In genomic region chr14:22553861-22554705, GRCh38 we compare ENCODE assay signal across 8 cellular contexts. TPM values are rescaled to one million over a fixed set of nuclear protein-coding genes. Genes with fewer than 3 reads are reported as not detected.
DNase-seq lines count a peak whose midpoint lies in the region; ATAC-seq, FAIRE-seq and TF ChIP-seq lines count a peak whose summit lies in the region.
"Not testable (repeated sequence)": the region's sequence is repeated elsewhere in the genome, so short reads cannot be mapped to it uniquely, and the experiment has no call there.

No MANE protein-coding gene starts in this region.

- not testable (repeated sequence) for H3K27me3 Mint-ChIP-seq in activated CD4-positive, alpha-beta T cell treated with anti-CD3 and anti-CD28 coated beads, Interleukin-2, amount 10 ng/mL, durations not matched to agents 7 days and 5 days; activated T-cell treated with anti-CD3 and anti-CD28 coated beads, Interleukin-2, amount 50 U/mL, for 72 hours (ENCODE audit: low read depth); activated naive CD8-positive, alpha-beta T cell treated with anti-CD3 and anti-CD28 coated beads, Interleukin-2, amount 50 U/mL, for 24 hours; stimulated activated naive CD8-positive, alpha-beta T cell treated with anti-CD3 and anti-CD28 coated beads, Interleukin-15, amount 100 ng/mL, for 72 hours

- H3K36me3 Mint-ChIP-seq in activated CD4-positive, alpha-beta T cell treated with anti-CD3 and anti-CD28 coated beads, Interleukin-2, amount 10 ng/mL, durations not matched to agents 7 days and 5 days (ENCODE audit: low read depth), result peaks cover 61% of the 10 kb centered on the region
- H3K36me3 Mint-ChIP-seq in activated T-cell treated with anti-CD3 and anti-CD28 coated beads, Interleukin-2, amount 50 U/mL, for 72 hours (ENCODE audit: insufficient read depth in 2 of 2), result peaks cover 26 to 30% of the 10 kb centered on the region in 2 donors
- peaks cover 56% of the 10 kb centered on the region for H3K36me3 Mint-ChIP-seq in activated naive CD8-positive, alpha-beta T cell treated with anti-CD3 and anti-CD28 coated beads, Interleukin-2, amount 50 U/mL, for 24 hours (ENCODE audit: low read depth)

- H3K9ac ChIP-seq in HepG2 (ENCODE audit: insufficient read depth, low read depth, low read length), result not testable (repeated sequence)

- H2AFZ ChIP-seq in HepG2 (ENCODE audit: low read length); osteoblast (ENCODE audit: low read length): not testable (repeated sequence)

- not testable (repeated sequence) for H3K79me2 ChIP-seq in DOHH2 (ENCODE audit: control insufficient read depth, low read length); HepG2 (ENCODE audit: insufficient read depth, low read length); osteoblast (ENCODE audit: insufficient read depth, low read length)

- not testable (repeated sequence) for H4K20me1 ChIP-seq in DOHH2 (ENCODE audit: control insufficient read depth, insufficient read depth, low read depth, low read length); HepG2 (ENCODE audit: insufficient read depth, low read length); osteoblast (ENCODE audit: insufficient read depth, low read length)

- H3K4me3 ChIP-seq in DOHH2 (ENCODE audit: low read length); Peyer's patch; HepG2 (replicated peaks in 1 of 3; ENCODE audit: insufficient read depth in 1 of 3, low read depth in 2 of 3, low read length in 3 of 3); osteoblast (ENCODE audit: insufficient read depth, low read length): not testable (repeated sequence)

- H3K9me3 ChIP-seq in DOHH2 (ENCODE audit: control insufficient read depth, insufficient read depth, low read length); Peyer's patch; HepG2 (ENCODE audit: low read length); osteoblast (ENCODE audit: low read depth, low read length): not testable (repeated sequence)

- not testable (repeated sequence) for H3K9me3 Mint-ChIP-seq in activated CD4-positive, alpha-beta T cell treated with anti-CD3 and anti-CD28 coated beads, Interleukin-2, amount 10 ng/mL, durations not matched to agents 7 days and 5 days; activated T-cell treated with anti-CD3 and anti-CD28 coated beads, Interleukin-2, amount 50 U/mL, for 72 hours; activated naive CD8-positive, alpha-beta T cell treated with anti-CD3 and anti-CD28 coated beads, Interleukin-2, amount 50 U/mL, for 24 hours; stimulated activated naive CD8-positive, alpha-beta T cell treated with anti-CD3 and anti-CD28 coated beads, Interleukin-15, amount 100 ng/mL, for 72 hours

- WGBS in HepG2 (ENCODE audit: low lambda C conversion rate), result 41% methylated on average over 14 of the region's 19 CpGs

- not testable (repeated sequence) for TF ChIP-seq EP300 in HepG2 (IDR thresholded peaks at IDR 0.05; ENCODE audit: low read depth in 2 of 2, low read length in 2 of 2); HepG2 (CRISPR knock-in tag; IDR thresholded peaks at IDR 0.05; ENCODE audit: borderline replicate concordance)

- H3K27ac ChIP-seq in DOHH2 (ENCODE audit: low read depth, low read length) (peak overlapping the region; percentile 99), Peyer's patch (peak overlapping the region; percentile 57 to 90 (median 86))
- not testable (repeated sequence) for H3K27ac ChIP-seq in HepG2 (ENCODE audit: extremely low read length, insufficient read depth, low read length); osteoblast (ENCODE audit: low read depth, low read length)

- not testable (repeated sequence) for H3K9me2 ChIP-seq in DOHH2 (replicated peaks; ENCODE audit: control insufficient read depth, low read length)

- CTCF ChIA-PET in activated CD4-positive, alpha-beta T cell treated with anti-CD3 and anti-CD28 coated beads, Interleukin-2, amount 10 ng/mL, durations not matched to agents 7 days and 5 days (lab: Charles Lee), result interaction anchor here (1.8 to 8.7 kb wide), 4 partner anchors 7 to 23 kb away, joined by 4 to 335 read pairs (median 48); no protein-coding TSS in a partner anchor
- CTCF ChIA-PET in HepG2 (lab: Yijun Ruan, JAX; ENCODE audit: low intra/inter-chr PET ratio, low total read pairs), result interaction anchor here (1.5 to 7.7 kb wide), 2 partner anchors 98 to 299 kb away, joined by 5 to 175 read pairs; no protein-coding TSS in a partner anchor

- H3K4me3 Mint-ChIP-seq in activated CD4-positive, alpha-beta T cell treated with anti-CD3 and anti-CD28 coated beads, Interleukin-2, amount 10 ng/mL, durations not matched to agents 7 days and 5 days, result peak overlapping the region; percentile 75
- peak overlapping the region; percentile 91 to 94 for H3K4me3 Mint-ChIP-seq in activated T-cell treated with anti-CD3 and anti-CD28 coated beads, Interleukin-2, amount 50 U/mL, for 72 hours
- peak overlapping the region; percentile 86 for H3K4me3 Mint-ChIP-seq in activated naive CD8-positive, alpha-beta T cell treated with anti-CD3 and anti-CD28 coated beads, Interleukin-2, amount 50 U/mL, for 24 hours
- H3K4me3 Mint-ChIP-seq in stimulated activated naive CD8-positive, alpha-beta T cell treated with anti-CD3 and anti-CD28 coated beads, Interleukin-15, amount 100 ng/mL, for 72 hours, result peak overlapping the region; percentile 70 to 92

- H3K27me3 ChIP-seq in DOHH2 (ENCODE audit: control insufficient read depth, low read length); Peyer's patch; osteoblast (ENCODE audit: insufficient read depth, low read length): not testable (repeated sequence)
- H3K27me3 ChIP-seq in HepG2 (ENCODE audit: control insufficient read depth in 1 of 2, insufficient read depth in 2 of 2, low read length in 2 of 2), result peaks cover 9 to 68% of the 10 kb centered on the region in 2 experiments; a peak in 4 of 5 replicates

- not testable (repeated sequence) for TF ChIP-seq POLR2A in Peyer's patch (IDR thresholded peaks at IDR 0.05); HepG2 (IDR thresholded peaks at IDR 0.05; ENCODE audit: insufficient read depth in 1 of 2, low read depth in 2 of 2, low read length in 2 of 2)

- H3K27ac Mint-ChIP-seq in activated CD4-positive, alpha-beta T cell treated with anti-CD3 and anti-CD28 coated beads, Interleukin-2, amount 10 ng/mL, durations not matched to agents 7 days and 5 days, result peak overlapping the region; percentile 94
- peak overlapping the region; percentile 100 for H3K27ac Mint-ChIP-seq in activated T-cell treated with anti-CD3 and anti-CD28 coated beads, Interleukin-2, amount 50 U/mL, for 72 hours
- H3K27ac Mint-ChIP-seq in activated naive CD8-positive, alpha-beta T cell treated with anti-CD3 and anti-CD28 coated beads, Interleukin-2, amount 50 U/mL, for 24 hours, result peak overlapping the region; percentile 99
- peak overlapping the region; percentile 93 to 100 for H3K27ac Mint-ChIP-seq in stimulated activated naive CD8-positive, alpha-beta T cell treated with anti-CD3 and anti-CD28 coated beads, Interleukin-15, amount 100 ng/mL, for 72 hours

- not testable (repeated sequence) for TF ChIP-seq CTCF in DOHH2 (IDR thresholded peaks at IDR 0.05; ENCODE audit: low read depth, low read length, poor library complexity, severe bottlenecking); Peyer's patch (IDR thresholded peaks at IDR 0.05); HepG2 (CRISPR knock-in tag; IDR thresholded peaks at IDR 0.05); osteoblast (IDR thresholded peaks at IDR 0.05; ENCODE audit: extremely low read depth, low read depth, low read length)

- peaks cover 24% of the 10 kb centered on the region for H3F3A ChIP-seq in DOHH2 (ENCODE audit: control insufficient read depth, insufficient read depth)

- peaks cover 87% of the 10 kb centered on the region for H3K4me1 Mint-ChIP-seq in activated CD4-positive, alpha-beta T cell treated with anti-CD3 and anti-CD28 coated beads, Interleukin-2, amount 10 ng/mL, durations not matched to agents 7 days and 5 days
- peaks cover 94% of the 10 kb centered on the region for H3K4me1 Mint-ChIP-seq in activated T-cell treated with anti-CD3 and anti-CD28 coated beads, Interleukin-2, amount 50 U/mL, for 72 hours (ENCODE audit: low read depth)
- H3K4me1 Mint-ChIP-seq in activated naive CD8-positive, alpha-beta T cell treated with anti-CD3 and anti-CD28 coated beads, Interleukin-2, amount 50 U/mL, for 24 hours, result peaks cover 95% of the 10 kb centered on the region
- H3K4me1 Mint-ChIP-seq in stimulated activated naive CD8-positive, alpha-beta T cell treated with anti-CD3 and anti-CD28 coated beads, Interleukin-15, amount 100 ng/mL, for 72 hours, result peaks cover 98% of the 10 kb centered on the region

- POLR2A ChIA-PET in activated CD4-positive, alpha-beta T cell treated with anti-CD3 and anti-CD28 coated beads, Interleukin-2, amount 10 ng/mL, durations not matched to agents 7 days and 5 days (lab: Charles Lee); HepG2 (lab: Yijun Ruan, JAX): not testable (repeated sequence)

- in situ Hi-C loops in HepG2 (cut with HindIII; ENCODE audit: extremely low pct_ligation_motif_present, low pct_unique_long_range_greater_than_20kb), result not testable (repeated sequence)

- not testable (repeated sequence) for TF ChIP-seq RAD21 in HepG2 (CRISPR knock-in tag; IDR thresholded peaks at IDR 0.05)

- intact Hi-C loops in HepG2 (cut with micrococcal nuclease; ENCODE audit: unreplicated experiment), result not testable (repeated sequence)

- not testable (repeated sequence) for FAIRE-seq in HepG2 (lab: Jason Lieb, UNC)

- DNase-seq in Peyer's patch; activated naive CD8-positive, alpha-beta T cell treated with anti-CD3 and anti-CD28 coated beads, Interleukin-2, amount 50 U/mL, for 24 hours; HepG2 (ENCODE audit: low spot score): not testable (repeated sequence)
- peak; percentile 31 for DNase-seq in activated CD4-positive, alpha-beta T cell treated with anti-CD3 and anti-CD28 coated beads, Interleukin-2, amount 10 ng/mL, durations not matched to agents 7 days and 5 days
- peak in 1 of 2 donors; percentile 57 for DNase-seq in activated T-cell treated with anti-CD3 and anti-CD28 coated beads, Interleukin-2, amount 50 U/mL, for 72 hours
- DNase-seq in osteoblast (ENCODE audit: insufficient read length, low spot score, missing footprints), result peak; percentile 21
- peak in 1 of 2 donors; percentile 48 for DNase-seq in stimulated activated naive CD8-positive, alpha-beta T cell treated with anti-CD3 and anti-CD28 coated beads, Interleukin-15, amount 100 ng/mL, for 72 hours

- H3K4me1 ChIP-seq in DOHH2 (ENCODE audit: control insufficient read depth, low read length) (peaks cover 97% of the 10 kb centered on the region), Peyer's patch (peaks cover 0 to 39% (median 37%) of the 10 kb centered on the region in 4 donors), HepG2 (ENCODE audit: insufficient read depth, low read length) (peaks cover 38% of the 10 kb centered on the region), osteoblast (ENCODE audit: insufficient read depth, low read length) (peaks cover 23% of the 10 kb centered on the region)

- ATAC-seq in activated T-cell treated with anti-CD3 and anti-CD28 coated beads, Interleukin-2, amount 50 U/mL, for 72 hours (replicated peaks in 1 of 2); activated naive CD8-positive, alpha-beta T cell treated with anti-CD3 and anti-CD28 coated beads, Interleukin-2, amount 50 U/mL, for 24 hours; HepG2; stimulated activated naive CD8-positive, alpha-beta T cell treated with anti-CD3 and anti-CD28 coated beads, Interleukin-15, amount 100 ng/mL, for 72 hours: not testable (repeated sequence)

- H3K4me2 ChIP-seq in DOHH2 (ENCODE audit: low read length), result peak overlapping the region; percentile 85; the same call in 1 of the 2 replicates
- H3K4me2 ChIP-seq in HepG2 (ENCODE audit: low read depth, low read length); osteoblast (ENCODE audit: insufficient read depth, low read length): not testable (repeated sequence)

- peaks cover 69% of the 10 kb centered on the region for H3K36me3 ChIP-seq in DOHH2 (ENCODE audit: control insufficient read depth, low read length)
- not testable (repeated sequence) for H3K36me3 ChIP-seq in Peyer's patch; HepG2 (replicated peaks in 1 of 2; ENCODE audit: control insufficient read depth in 1 of 2, insufficient read depth in 2 of 2, low read length in 2 of 2); osteoblast (ENCODE audit: insufficient read depth, low read length)

- BruUV-seq in HepG2 (replicated peaks; lab: Mats Ljungman, UMichigan), result not testable (repeated sequence)

RNA-seq across cellular contexts. Expression of gene DAD1, which starts 34.9 kb away (rescaled TPM):
- total RNA-seq in Peyer's patch (100 to 1,000 TPM in 2 of 4 donors, 10 to 100 TPM in 2; 52.0 to 173 (median 123) TPM), HepG2 (2016; rRNA removed; fragmentation: Illumina TruSeq; extraction: Trizol) (385 and 558 TPM in 2 replicates), osteoblast (213 and 272 TPM in 2 replicates)
- 100 to 1,000 TPM; 169 to 233 TPM for total RNA-seq in activated CD4-positive, alpha-beta T cell treated with anti-CD3 and anti-CD28 coated beads, Interleukin-2, amount 10 ng/mL, durations not matched to agents 7 days and 5 days
- 100 to 1,000 TPM; 165 to 188 TPM for total RNA-seq in activated T-cell treated with anti-CD3 and anti-CD28 coated beads, Interleukin-2, amount 50 U/mL, for 72 hours
- 148 and 149 TPM in 2 replicates for total RNA-seq in HepG2 (2016; cell fraction: cytosol; rRNA removed; fragmentation: Illumina TruSeq; extraction: Trizol; ENCODE audit: low read depth)
- 449 and 577 TPM in 2 replicates for total RNA-seq in HepG2 (2016; cell fraction: insoluble cytoplasmic fraction; rRNA removed; fragmentation: Illumina TruSeq; extraction: Trizol)
- total RNA-seq in HepG2 (2016; cell fraction: membrane; rRNA removed; fragmentation: Illumina TruSeq; extraction: Trizol), result 133 and 150 TPM in 2 replicates
- total RNA-seq in HepG2 (2016; cell fraction: nucleus; rRNA removed; fragmentation: Illumina TruSeq; extraction: Trizol), result 382 and 439 TPM in 2 replicates
- 508 and 626 TPM in 2 replicates for polyA plus RNA-seq in HepG2 (2011; rRNA removed)
- polyA plus RNA-seq in HepG2 (2011; cell fraction: cytosol; rRNA removed), result 1,110 and 1,232 TPM in 2 replicates
- polyA plus RNA-seq in HepG2 (2011; cell fraction: nucleus; rRNA removed), result 187 and 222 TPM in 2 replicates
- polyA plus RNA-seq in HepG2 (2012), result 327 and 493 TPM in 2 replicates
- 141 and 152 TPM in 2 replicates for polyA plus RNA-seq in HepG2 (2016; cell fraction: cytosol; fragmentation: Illumina TruSeq; extraction: Trizol; ENCODE audit: low read depth)
- 395 and 434 TPM in 2 replicates for polyA plus RNA-seq in HepG2 (2016; cell fraction: insoluble cytoplasmic fraction; fragmentation: Illumina TruSeq; extraction: Trizol; ENCODE audit: low read depth)
- 122 and 125 TPM in 2 replicates for polyA plus RNA-seq in HepG2 (2016; cell fraction: membrane; fragmentation: Illumina TruSeq; extraction: Trizol; ENCODE audit: low read depth)
- polyA plus RNA-seq in HepG2 (2016; cell fraction: nucleus; fragmentation: Illumina TruSeq; extraction: Trizol; ENCODE audit: insufficient read depth, low read depth), result 602 and 624 TPM in 2 replicates
- 261 and 460 TPM in 2 replicates for polyA minus RNA-seq in HepG2 (2011; rRNA and poly(A)+ RNA removed; ENCODE audit: low replicate concordance)
- polyA minus RNA-seq in HepG2 (2011; cell fraction: cytosol; rRNA and poly(A)+ RNA removed), result 132 TPM in 2 replicates
- 79.2 and 94.7 TPM in 2 replicates for polyA minus RNA-seq in HepG2 (2011; cell fraction: nucleus; rRNA and poly(A)+ RNA removed)

RNA-seq across cellular contexts. Expression of gene ABHD4, which starts 44.0 kb away (rescaled TPM):
- total RNA-seq in Peyer's patch (10 to 100 TPM; 28.1 to 51.4 (median 42.8) TPM), HepG2 (2016; rRNA removed; fragmentation: Illumina TruSeq; extraction: Trizol) (16.1 and 22.8 TPM in 2 replicates), osteoblast (52.1 and 54.2 TPM in 2 replicates)
- 10 to 100 TPM in 1 of 2 experiments, 1 to 10 TPM in 1; 8.3 to 10.4 TPM for total RNA-seq in activated CD4-positive, alpha-beta T cell treated with anti-CD3 and anti-CD28 coated beads, Interleukin-2, amount 10 ng/mL, durations not matched to agents 7 days and 5 days
- total RNA-seq in activated T-cell treated with anti-CD3 and anti-CD28 coated beads, Interleukin-2, amount 50 U/mL, for 72 hours, result 10 to 100 TPM; 18.8 to 21.9 TPM
- 1.9 and 2.6 TPM in 2 replicates for total RNA-seq in HepG2 (2016; cell fraction: cytosol; rRNA removed; fragmentation: Illumina TruSeq; extraction: Trizol; ENCODE audit: low read depth)
- 13.5 and 23.6 TPM in 2 replicates for total RNA-seq in HepG2 (2016; cell fraction: insoluble cytoplasmic fraction; rRNA removed; fragmentation: Illumina TruSeq; extraction: Trizol)
- total RNA-seq in HepG2 (2016; cell fraction: membrane; rRNA removed; fragmentation: Illumina TruSeq; extraction: Trizol), result 5.5 and 6.1 TPM in 2 replicates
- 15.3 and 18.4 TPM in 2 replicates for total RNA-seq in HepG2 (2016; cell fraction: nucleus; rRNA removed; fragmentation: Illumina TruSeq; extraction: Trizol)
- 47.5 and 48.1 TPM in 2 replicates for polyA plus RNA-seq in HepG2 (2011; rRNA removed)
- polyA plus RNA-seq in HepG2 (2011; cell fraction: cytosol; rRNA removed), result 40.5 and 42.2 TPM in 2 replicates
- 28.4 and 31.8 TPM in 2 replicates for polyA plus RNA-seq in HepG2 (2011; cell fraction: nucleus; rRNA removed)
- polyA plus RNA-seq in HepG2 (2012), result 28.4 and 31.9 TPM in 2 replicates
- 4.3 and 5.4 TPM in 2 replicates for polyA plus RNA-seq in HepG2 (2016; cell fraction: cytosol; fragmentation: Illumina TruSeq; extraction: Trizol; ENCODE audit: low read depth)
- polyA plus RNA-seq in HepG2 (2016; cell fraction: insoluble cytoplasmic fraction; fragmentation: Illumina TruSeq; extraction: Trizol; ENCODE audit: low read depth), result 31.7 and 36.0 TPM in 2 replicates
- 10.4 and 12.8 TPM in 2 replicates for polyA plus RNA-seq in HepG2 (2016; cell fraction: membrane; fragmentation: Illumina TruSeq; extraction: Trizol; ENCODE audit: low read depth)
- polyA plus RNA-seq in HepG2 (2016; cell fraction: nucleus; fragmentation: Illumina TruSeq; extraction: Trizol; ENCODE audit: insufficient read depth, low read depth), result 27.4 and 28.0 TPM in 2 replicates
- 45.6 and 63.5 TPM in 2 replicates for polyA minus RNA-seq in HepG2 (2011; rRNA and poly(A)+ RNA removed; ENCODE audit: low replicate concordance)
- 14.6 and 19.0 TPM in 2 replicates for polyA minus RNA-seq in HepG2 (2011; cell fraction: cytosol; rRNA and poly(A)+ RNA removed)
- polyA minus RNA-seq in HepG2 (2011; cell fraction: nucleus; rRNA and poly(A)+ RNA removed), result 26.9 and 36.6 TPM in 2 replicates
